In genomic region chr5:91132552-91132951, GRCh38 we compare ENCODE assay signal across 1 cellular context.
TF ChIP-seq lines count a peak whose summit lies in the region.

No MANE protein-coding gene starts in this region.

TF ChIP-seq in GM23338, 12 proteins besides CTCF, POLR2A, EP300 and RAD21 (continued from another document):
- TF ChIP-seq ZNF462 (CRISPR knock-in tag; IDR thresholded peaks at IDR 0.05), result no peak
- TF ChIP-seq NANOG (IDR thresholded peaks at IDR 0.05; ENCODE audit: borderline replicate concordance), result no peak
- TF ChIP-seq CREB1 (CRISPR knock-in tag; IDR thresholded peaks at IDR 0.05; ENCODE audit: low read depth), result no peak
- no peak for TF ChIP-seq REST (IDR thresholded peaks at IDR 0.05; ENCODE audit: unreplicated experiment)
- TF ChIP-seq POLR2AphosphoS5 (IDR thresholded peaks at IDR 0.05; ENCODE audit: low read depth), result no peak
- no peak for TF ChIP-seq STAT1 (IDR thresholded peaks at IDR 0.05; ENCODE audit: unreplicated experiment)
